1 cellular context compared by ENCODE assay signal in genomic region chr2:120243211-120243610, GRCh38.
TF ChIP-seq lines count a peak whose summit lies in the region.

No MANE protein-coding gene starts in this region.

TF ChIP-seq in HCT116, 20 proteins besides CTCF, POLR2A, EP300 and RAD21 (continued from another document):
- no peak for TF ChIP-seq REST (IDR thresholded peaks at IDR 0.05; ENCODE audit: low read depth)
- no peak for TF ChIP-seq ZNF274 (IDR thresholded peaks at IDR 0.05; ENCODE audit: low read depth, low read length)
- TF ChIP-seq ZFX (IDR thresholded peaks at IDR 0.05) = no peak
- no peak for TF ChIP-seq YY1 (IDR thresholded peaks at IDR 0.05; ENCODE audit: extremely low read depth, insufficient replicate concordance, low read depth, low read length)
- no peak for TF ChIP-seq CBX3 (IDR thresholded peaks at IDR 0.05; ENCODE audit: low read depth)
TF ChIP-seq in HCT116: peak in this region for 0.
